ENCODE assay signal across 17 cellular contexts in the genomic region with DNA sequence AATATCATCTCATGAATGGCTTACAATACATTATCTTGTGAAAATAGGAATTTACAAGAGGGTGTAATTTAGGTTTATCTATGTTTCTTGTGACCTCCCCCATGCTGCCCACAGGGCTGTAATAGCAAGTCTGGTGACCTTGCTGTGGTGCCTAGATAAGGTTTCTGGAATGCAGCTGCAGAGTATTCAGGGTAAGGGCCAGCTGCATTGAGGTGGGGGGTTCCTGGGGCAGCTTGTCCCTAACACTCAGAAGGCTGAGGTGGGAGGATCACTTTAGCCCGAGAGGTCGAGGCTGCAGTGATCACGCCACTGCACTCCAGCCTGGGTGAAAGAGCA.
"Had no signal": no experiment of that assay in that cellular context is flagged by ENCODE, and none has a peak within 500 bp of the region (broad histone marks: within the 10 kb centered on the region; RNA-seq: fewer than 3 reads in every experiment).

No MANE protein-coding gene starts in this region.

- H3K36me3 Mint-ChIP-seq: activated CD4-positive, alpha-beta memory T cell treated with anti-CD3 and anti-CD28 coated beads for 36 hours; activated naive CD8-positive, alpha-beta T cell treated with anti-CD3 and anti-CD28 coated beads for 36 hours; T-cell had no signal

- H3K4me1 ChIP-seq: psoas muscle, sigmoid colon had no signal

- DNase-seq: activated CD4-positive, alpha-beta memory T cell treated with anti-CD3 and anti-CD28 coated beads for 36 hours; activated effector memory CD4-positive, alpha-beta T cell treated with anti-CD3 and anti-CD28 coated beads, Interleukin-2, amount 50 U/mL, for 16 hours; activated naive CD8-positive, alpha-beta T cell treated with anti-CD3 and anti-CD28 coated beads for 36 hours; activated T-cell treated with anti-CD3 and anti-CD28 coated beads, Interleukin-2, amount 50 U/mL, for 4 hours; brain microvascular endothelial cell; cerebellar nuclear complex; foreskin fibroblast; glutamatergic neuron; nephron progenitor cell; psoas muscle; sigmoid colon; stimulated activated CD8-positive, alpha-beta memory T cell treated with anti-CD3 and anti-CD28 coated beads, Interleukin-4, amount 100 ng/mL, for 48 hours; stimulated activated naive CD8-positive, alpha-beta T cell treated with anti-CD3 and anti-CD28 coated beads, Interleukin-15, amount 100 ng/mL, for 72 hours; T-cell had no signal

- ATAC-seq: activated T-cell treated with anti-CD3 and anti-CD28 coated beads, Interleukin-2, amount 50 U/mL, for 4 hours; psoas muscle; stimulated activated naive CD8-positive, alpha-beta T cell treated with anti-CD3 and anti-CD28 coated beads, Interleukin-15, amount 100 ng/mL, for 72 hours; T-cell had no signal

- H3K27ac Mint-ChIP-seq: activated CD4-positive, alpha-beta memory T cell treated with anti-CD3 and anti-CD28 coated beads for 36 hours; activated naive CD8-positive, alpha-beta T cell treated with anti-CD3 and anti-CD28 coated beads for 36 hours; nephron progenitor cell; stimulated activated naive CD8-positive, alpha-beta T cell treated with anti-CD3 and anti-CD28 coated beads, Interleukin-15, amount 100 ng/mL, for 72 hours; T-cell had no signal

- H3K27me3 ChIP-seq: brain microvascular endothelial cell, esophagus muscularis mucosa, sigmoid colon had no signal

- H3K27me3 Mint-ChIP-seq: activated CD4-positive, alpha-beta memory T cell treated with anti-CD3 and anti-CD28 coated beads for 36 hours; activated naive CD8-positive, alpha-beta T cell treated with anti-CD3 and anti-CD28 coated beads for 36 hours; stimulated activated naive CD8-positive, alpha-beta T cell treated with anti-CD3 and anti-CD28 coated beads, Interleukin-15, amount 100 ng/mL, for 72 hours; T-cell had no signal

- H3K4me3 Mint-ChIP-seq: activated CD4-positive, alpha-beta memory T cell treated with anti-CD3 and anti-CD28 coated beads for 36 hours; activated naive CD8-positive, alpha-beta T cell treated with anti-CD3 and anti-CD28 coated beads for 36 hours; activated T-cell treated with anti-CD3 and anti-CD28 coated beads, Interleukin-2, amount 50 U/mL, for 4 hours; nephron progenitor cell; stimulated activated naive CD8-positive, alpha-beta T cell treated with anti-CD3 and anti-CD28 coated beads, Interleukin-15, amount 100 ng/mL, for 72 hours; T-cell had no signal

- H3K36me3 ChIP-seq: brain microvascular endothelial cell, esophagus muscularis mucosa, sigmoid colon, thoracic aorta had no signal

- H3K4me1 Mint-ChIP-seq: activated naive CD8-positive, alpha-beta T cell treated with anti-CD3 and anti-CD28 coated beads for 36 hours; nephron progenitor cell had no signal

- H3K9me3 ChIP-seq: esophagus muscularis mucosa, psoas muscle, sigmoid colon, thoracic aorta had no signal

- H3K4me3 ChIP-seq: esophagus muscularis mucosa, lung, psoas muscle, sigmoid colon, thoracic aorta had no signal

- H3K9me3 Mint-ChIP-seq: activated CD4-positive, alpha-beta memory T cell treated with anti-CD3 and anti-CD28 coated beads for 36 hours; activated T-cell treated with anti-CD3 and anti-CD28 coated beads, Interleukin-2, amount 50 U/mL, for 4 hours; stimulated activated naive CD8-positive, alpha-beta T cell treated with anti-CD3 and anti-CD28 coated beads, Interleukin-15, amount 100 ng/mL, for 72 hours; T-cell had no signal
